9 cellular contexts compared by ENCODE assay signal in genomic region chr17:29664743-29665479, GRCh38. TPM values are rescaled to one million over a fixed set of nuclear protein-coding genes. Genes with fewer than 3 reads are reported as not detected.
DNase-seq lines count a peak whose midpoint lies in the region; ATAC-seq and TF ChIP-seq lines count a peak whose summit lies in the region.
"Had no signal": no experiment of that assay in that cellular context is flagged by ENCODE, and none has a peak within 500 bp of the region (broad histone marks: within the 10 kb centered on the region; RNA-seq: fewer than 3 reads in every experiment).

No MANE protein-coding gene starts in this region.

- TF ChIP-seq CTCF in CD8-positive, alpha-beta T cell (IDR thresholded peaks at IDR 0.05), result no peak
- TF ChIP-seq CTCF in HL-60 (IDR thresholded peaks at IDR 0.05; ENCODE audit: insufficient read depth, low read length) (no peak), astrocyte of the spinal cord (IDR thresholded peaks at IDR 0.05; ENCODE audit: low read depth, low read length) (no peak)

- peaks cover 22% of the 10 kb centered on the region for H3K36me3 ChIP-seq in CD8-positive, alpha-beta T cell (ENCODE audit: insufficient read depth, low read length)

- no peak overlapping the region for H3K4me3 Mint-ChIP-seq in CD8-positive, alpha-beta T cell
- H3K4me3 Mint-ChIP-seq in naive B cell, result peak overlapping the region in 1 of 8 donors; percentile 29

- H3K27ac Mint-ChIP-seq in CD8-positive, alpha-beta T cell, result peak overlapping the region; percentile 10
- peak overlapping the region; percentile 52 to 90 (median 56) for H3K27ac Mint-ChIP-seq in naive B cell

- H3K4me1 ChIP-seq in CD8-positive, alpha-beta T cell (ENCODE audit: insufficient read depth, low read length), result no peaks in the 10 kb centered on the region
- H3K4me1 ChIP-seq: SJCRH30 had no signal

- in situ Hi-C loops in astrocyte of the spinal cord (cut with HindIII; ENCODE audit: low sequenced_read_pairs), result no loop called here

- no peak overlapping the region for H3K27ac ChIP-seq in CD8-positive, alpha-beta T cell (ENCODE audit: low read depth, low read length)
- H3K27ac ChIP-seq in HL-60 (replicated peaks), result 0 out of 2 replicates have a peak overlapping the region, but pooled peaks have one; percentile 2
- H3K27ac ChIP-seq: SJCRH30 had no signal

- intact Hi-C loops in CD8-positive, alpha-beta T cell (cut with DNase I, micrococcal nuclease), result no loop called here

- H3K27me3 ChIP-seq in CD8-positive, alpha-beta T cell (ENCODE audit: insufficient read depth, low read length), result no peaks in the 10 kb centered on the region
- no peaks in the 10 kb centered on the region for H3K27me3 ChIP-seq in HL-60 (ENCODE audit: insufficient read depth, poor library complexity, severe bottlenecking)
- H3K27me3 ChIP-seq: SJCRH30 had no signal

- peaks cover 79% of the 10 kb centered on the region for H3K36me3 Mint-ChIP-seq in CD8-positive, alpha-beta T cell
- H3K36me3 Mint-ChIP-seq in naive B cell, result peaks cover 19 to 20% of the 10 kb centered on the region in 2 donors

- peaks cover 17% of the 10 kb centered on the region for H3K4me1 Mint-ChIP-seq in CD8-positive, alpha-beta T cell (ENCODE audit: low read depth)
- peaks cover 17 to 24% (median 24%) of the 10 kb centered on the region in 3 donors for H3K4me1 Mint-ChIP-seq in naive B cell

- H3K9me3 Mint-ChIP-seq in CD8-positive, alpha-beta T cell, result no peaks in the 10 kb centered on the region
- no peaks in the 10 kb centered on the region for H3K9me3 Mint-ChIP-seq in naive B cell

- no peaks in the 10 kb centered on the region for H3K9me3 ChIP-seq in CD8-positive, alpha-beta T cell (ENCODE audit: low read length)
- H3K9me3 ChIP-seq: SJCRH30 had no signal

- ATAC-seq in CD8-positive, alpha-beta T cell, result no peak
- ATAC-seq in naive B cell (ENCODE audit: low read depth in 2 of 2), result no peak
- ATAC-seq in HG03378 (IDR thresholded peaks at IDR 0.05; ENCODE audit: unreplicated experiment), result no peak
- ATAC-seq in GM21360 (IDR thresholded peaks at IDR 0.05; ENCODE audit: unreplicated experiment), result no peak

- no peaks in the 10 kb centered on the region for H3K27me3 Mint-ChIP-seq in CD8-positive, alpha-beta T cell (ENCODE audit: low read depth)
- no peaks in the 10 kb centered on the region for H3K27me3 Mint-ChIP-seq in naive B cell

- POLR2A ChIA-PET in CD8-positive, alpha-beta T cell (lab: Charles Lee), result interaction anchor here (1.1 kb wide), 1 partner anchor 10 kb away, joined by 3 read pairs; no protein-coding TSS in a partner anchor

- no peak for DNase-seq in CD8-positive, alpha-beta T cell
- DNase-seq in HL-60 (ENCODE audit: low read depth in 1 of 2, low spot score in 1 of 2) (no peak), astrocyte of the spinal cord (ENCODE audit: low read depth, low spot score) (peak; percentile 64), naive B cell (no peak), cerebellum (ENCODE audit: low spot score) (no peak), medulla oblongata (ENCODE audit: extremely low spot score) (no peak)
- DNase-seq: SJCRH30 had no signal

- CTCF ChIA-PET in CD8-positive, alpha-beta T cell (lab: Charles Lee), result interaction anchor here (1.0 to 1.9 kb wide), 4 partner anchors 16 to 47 kb away, joined by 3 to 7 read pairs (median 4); no protein-coding TSS in a partner anchor

- no peak overlapping the region for H3K4me3 ChIP-seq in CD8-positive, alpha-beta T cell (ENCODE audit: low read depth, low read length)
- H3K4me3 ChIP-seq in HL-60 (replicated peaks; ENCODE audit: insufficient read depth, low read length) (no peak overlapping the region), astrocyte of the spinal cord (ENCODE audit: low read depth, low read length) (no peak overlapping the region)
- H3K4me3 ChIP-seq: SJCRH30 had no signal

RNA-seq across cellular contexts. Expression of gene CORO6, which starts 42.2 kb away (rescaled TPM):
- 1 to 10 TPM; 1.2 to 1.7 TPM for total RNA-seq in CD8-positive, alpha-beta T cell
- under 1 TPM in 2 of 6 donors, not detected in 4; 0.12 to 0.13 TPM for polyA plus RNA-seq in naive B cell (ENCODE audit: low read depth in 6 of 6)
- 1.3 TPM for total RNA-seq in cerebellum
